ENCODE assay signal across 17 cellular contexts in the genomic region with DNA sequence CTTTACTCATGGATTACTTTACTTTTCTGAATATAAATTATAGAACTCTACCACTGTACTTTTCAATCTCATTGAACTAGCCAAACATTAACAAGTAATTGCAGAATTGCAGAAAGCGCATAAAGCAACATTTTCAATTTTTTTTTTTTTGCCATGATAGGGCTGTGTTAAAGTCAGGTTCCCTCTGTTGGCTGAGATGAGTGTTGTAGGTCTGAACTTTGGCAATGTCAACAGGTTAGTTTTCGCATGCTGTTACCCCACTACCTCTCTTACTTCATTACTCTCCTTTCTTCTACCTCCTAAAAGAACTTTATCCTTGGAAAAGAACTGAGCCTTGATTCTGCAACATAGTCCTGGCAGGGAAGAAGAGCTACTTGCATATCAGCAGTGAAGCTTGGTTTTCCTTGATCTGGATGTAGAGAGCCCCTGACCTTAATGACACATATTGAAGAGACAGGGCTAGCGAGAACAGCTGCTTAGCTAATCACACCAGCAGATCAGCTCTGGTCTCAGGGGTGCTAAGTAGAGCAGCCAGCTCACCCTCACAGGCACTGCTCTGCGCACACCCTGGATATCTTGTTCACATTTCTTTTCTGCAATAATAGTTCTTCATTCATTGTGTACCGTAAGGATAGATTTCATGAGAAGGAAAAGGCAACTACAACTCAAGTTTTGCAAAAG.
A peak's percentile ranks its signal among the peaks of the same experiment; 100 is the strongest.
DNase-seq lines count a peak whose midpoint lies in the region; ATAC-seq, FAIRE-seq and TF ChIP-seq lines count a peak whose summit lies in the region.
"Had no signal": no experiment of that assay in that cellular context is flagged by ENCODE, and none has a peak within 500 bp of the region (broad histone marks: within the 10 kb centered on the region; RNA-seq: fewer than 3 reads in every experiment).

No MANE protein-coding gene starts in this region.

- TF ChIP-seq CTCF in HFFc6 (IDR thresholded peaks at IDR 0.05) = 0 out of 2 replicates have a peak, but pooled peaks have one; percentile 4
- TF ChIP-seq CTCF in bronchial epithelial cell (IDR thresholded peaks at IDR 0.05; ENCODE audit: insufficient read depth, low read length, severe bottlenecking) = no peak

- H3K36me3 ChIP-seq in bronchial epithelial cell (ENCODE audit: control insufficient read depth, insufficient read depth, low read length) = no peaks in the 10 kb centered on the region

- no peak overlapping the region for H3K4me3 ChIP-seq in bronchial epithelial cell (ENCODE audit: low read depth, low read length)

- no peaks in the 10 kb centered on the region for H3K27me3 Mint-ChIP-seq in HFFc6 (ENCODE audit: insufficient read depth)

- FAIRE-seq in bronchial epithelial cell (lab: Jason Lieb, UNC) = peak; percentile 7
- FAIRE-seq: GM12891, GM19239, HTR-8/SVneo, RCC 7860 had no signal

- H3K27ac Mint-ChIP-seq in HFFc6 = no peak overlapping the region
- H3K27ac Mint-ChIP-seq: CD8-positive, alpha-beta T cell had no signal

- peaks cover 23% of the 10 kb centered on the region for H3K36me3 Mint-ChIP-seq in HFFc6 (ENCODE audit: low read depth)
- H3K36me3 Mint-ChIP-seq: CD8-positive, alpha-beta T cell had no signal

- no peaks in the 10 kb centered on the region for H3K9me3 Mint-ChIP-seq in HFFc6
- H3K9me3 Mint-ChIP-seq: CD8-positive, alpha-beta T cell had no signal

- H3K4me3 Mint-ChIP-seq in HFFc6 = no peak overlapping the region
- H3K4me3 Mint-ChIP-seq: CD8-positive, alpha-beta T cell had no signal

- no peak for ATAC-seq in HG02623 (IDR thresholded peaks at IDR 0.05; ENCODE audit: unreplicated experiment)
- ATAC-seq: CD8-positive, alpha-beta T cell had no signal

- peak; percentile 20 for DNase-seq in DMS 273 treated with DMSO at 0.1 percent for 48 hours (lab: John Stamatoyannopoulos, UW)
- no peak for DNase-seq in HFFc6
- no peak for DNase-seq in bronchial epithelial cell (ENCODE audit: low read depth)
- DNase-seq in retina = peak; percentile 45
- no peak for DNase-seq in activated CD8-positive, alpha-beta memory T cell treated with anti-CD3 and anti-CD28 coated beads for 24 hours
- DNase-seq in stimulated activated CD4-positive, alpha-beta T cell treated with anti-CD3 and anti-CD28 coated beads, Interleukin-2, amount 100 ng/mL, for 48 hours = no peak
- DNase-seq: CD8-positive, alpha-beta T cell; DMS153; NCI-H1436 treated with DMSO at 0.1 percent for 48 hours; NCI-H2081 treated with DMSO at 0.1 percent for 48 hours; NCI-H345; SIG-M5 had no signal

- peaks cover 21% of the 10 kb centered on the region for H3K4me1 Mint-ChIP-seq in HFFc6 (ENCODE audit: low read depth)

- no peaks in the 10 kb centered on the region for H3K27me3 ChIP-seq in bronchial epithelial cell (ENCODE audit: control insufficient read depth, insufficient read depth, low read length)

Comparison
In these comparisons a context has a peak if more than half of its experiments do, and no peak if none do; other contexts are left out.
1. DNase-seq: peak in DMS 273 treated with DMSO at 0.1 percent for 48 hours (single experiment) and retina (single experiment); none in HFFc6 (single experiment), bronchial epithelial cell (single experiment), activated CD8-positive, alpha-beta memory T cell treated with anti-CD3 and anti-CD28 coated beads for 24 hours (single experiment) and stimulated activated CD4-positive, alpha-beta T cell treated with anti-CD3 and anti-CD28 coated beads, Interleukin-2, amount 100 ng/mL, for 48 hours (0 of 2).